In the genomic region with DNA sequence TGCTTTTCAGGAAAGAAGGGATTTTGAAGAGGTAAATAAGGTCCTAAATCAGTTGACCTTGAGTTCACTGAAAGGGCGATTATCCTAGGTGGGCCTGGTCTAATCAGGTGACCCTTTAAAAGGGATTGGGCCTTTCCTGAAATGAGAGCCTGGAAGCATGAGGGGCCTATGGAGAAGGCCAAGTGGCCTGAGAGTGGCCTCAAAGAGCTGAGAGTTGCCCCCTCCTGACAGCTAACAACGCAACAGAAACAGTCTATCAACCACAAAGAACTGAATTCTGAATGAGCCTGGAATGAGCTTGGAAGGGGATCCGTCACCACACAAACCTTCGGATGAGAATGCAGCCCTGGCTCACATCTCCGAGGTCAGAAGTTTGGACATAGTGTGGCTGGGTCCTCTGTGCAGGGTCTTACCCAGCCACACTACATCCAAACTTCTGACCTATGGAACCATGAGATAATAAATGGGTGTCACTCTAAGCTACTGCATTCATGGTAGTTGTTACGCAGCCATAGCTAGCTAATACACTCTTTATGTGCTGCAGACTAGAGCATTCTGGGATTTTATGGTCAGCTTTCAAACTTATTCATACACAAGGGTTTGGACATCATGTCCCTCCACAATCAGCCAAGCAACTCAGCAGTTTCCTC, we compare ENCODE assay signal across 1 cellular context.
TF ChIP-seq lines count a peak whose summit lies in the region.

No MANE protein-coding gene starts in this region.

TF ChIP-seq in HepG2, 621 proteins besides CTCF, POLR2A, EP300 and RAD21 (continued from another document):
- TF ChIP-seq, protein P1, sequence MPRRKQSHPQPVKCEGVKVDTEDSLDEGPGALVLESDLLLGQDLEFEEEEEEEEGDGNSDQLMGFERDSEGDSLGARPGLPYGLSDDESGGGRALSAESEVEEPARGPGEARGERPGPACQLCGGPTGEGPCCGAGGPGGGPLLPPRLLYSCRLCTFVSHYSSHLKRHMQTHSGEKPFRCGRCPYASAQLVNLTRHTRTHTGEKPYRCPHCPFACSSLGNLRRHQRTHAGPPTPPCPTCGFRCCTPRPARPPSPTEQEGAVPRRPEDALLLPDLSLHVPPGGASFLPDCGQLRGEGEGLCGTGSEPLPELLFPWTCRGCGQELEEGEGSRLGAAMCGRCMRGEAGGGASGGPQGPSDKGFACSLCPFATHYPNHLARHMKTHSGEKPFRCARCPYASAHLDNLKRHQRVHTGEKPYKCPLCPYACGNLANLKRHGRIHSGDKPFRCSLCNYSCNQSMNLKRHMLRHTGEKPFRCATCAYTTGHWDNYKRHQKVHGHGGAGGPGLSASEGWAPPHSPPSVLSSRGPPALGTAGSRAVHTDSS (CRISPR knock-in tag; conservative IDR thresholded peaks at IDR 0.05): no peak
